In the genomic region with DNA sequence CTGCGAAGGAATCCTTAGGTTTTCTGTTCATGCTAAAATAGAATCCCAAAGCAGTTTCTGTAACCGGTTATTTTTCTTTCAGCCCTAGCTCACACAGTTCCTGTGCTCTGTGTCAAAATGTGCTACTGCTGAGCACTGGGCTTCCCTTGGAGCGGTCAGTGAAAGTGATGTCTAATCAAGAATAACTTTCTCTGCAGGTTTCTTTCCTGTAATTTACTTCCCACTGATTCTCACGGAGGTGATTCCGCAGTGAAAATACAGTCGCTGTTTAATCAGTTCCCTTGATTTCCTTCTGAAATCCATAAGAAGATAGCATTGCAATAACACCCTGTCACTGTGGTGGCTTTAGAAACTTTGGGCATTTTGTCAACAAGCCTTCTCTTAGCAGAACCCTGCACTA, we compare ENCODE assay signal across 34 cellular contexts.
"Had no signal": no experiment of that assay in that cellular context is flagged by ENCODE, and none has a peak within 500 bp of the region (broad histone marks: within the 10 kb centered on the region; RNA-seq: fewer than 3 reads in every experiment).

No MANE protein-coding gene starts in this region.

- H3K36me3 ChIP-seq: ascending aorta, breast epithelium, cardiac muscle cell, colonic mucosa, WERI-Rb-1 had no signal

- H3K27ac ChIP-seq: ascending aorta, breast epithelium, cardiac muscle cell, colonic mucosa, dorsolateral prefrontal cortex, WERI-Rb-1 had no signal

- FAIRE-seq: frontal cortex had no signal

- H3K27me3 ChIP-seq: ascending aorta, breast epithelium, cardiac muscle cell, colonic mucosa had no signal

- H3K27ac Mint-ChIP-seq: activated CD4-positive, alpha-beta memory T cell treated with anti-CD3 and anti-CD28 coated beads for 36 hours; activated CD4-positive, alpha-beta T cell treated with anti-CD3 and anti-CD28 coated beads for 36 hours; activated CD4-positive, alpha-beta T cell treated with anti-CD3 and anti-CD28 coated beads, Interleukin-2, amount 10 ng/mL, durations not matched to agents 24 days and 14 days; activated CD8-positive, alpha-beta memory T cell treated with anti-CD3 and anti-CD28 coated beads, Interleukin-2, amount 10 ng/mL, durations not matched to agents 7 days and 5 days; activated CD8-positive, alpha-beta T cell treated with anti-CD3 and anti-CD28 coated beads, Interleukin-2, amount 10 ng/mL, durations not matched to agents 7 days and 5 days; activated naive CD4-positive, alpha-beta T cell treated with anti-CD3 and anti-CD28 coated beads, Interleukin-2, amount 10 ng/mL, durations not matched to agents 7 days and 5 days; activated naive CD4-positive, alpha-beta T cell treated with anti-CD3 and anti-CD28 coated beads, Interleukin-2, amount 50 U/mL, for 72 hours; activated naive CD8-positive, alpha-beta T cell treated with anti-CD3 and anti-CD28 coated beads, Interleukin-2, amount 10 ng/mL, durations not matched to agents 7 days and 5 days; activated T-cell treated with anti-CD3 and anti-CD28 coated beads, Interleukin-2, amount 50 U/mL, for 24 hours; activated T-cell treated with anti-CD3 and anti-CD28 coated beads, Interleukin-2, amount 50 U/mL, for 72 hours; brain; dendritic cell treated with granulocyte-macrophage colony-stimulating factor and Interleukin-4, amounts not matched to agents 40 ng/mL and 50 ng/mL, for 4 days; endodermal cell; T-helper 17 cell; T-helper 2 cell treated with Interferon-gamma antibody and Interleukin-4, amounts not matched to agents 5 μg/mL and 100 μg/mL, for 36 hours had no signal

- H3K36me3 Mint-ChIP-seq: activated CD4-positive, alpha-beta memory T cell treated with anti-CD3 and anti-CD28 coated beads for 36 hours; activated CD8-positive, alpha-beta memory T cell treated with anti-CD3 and anti-CD28 coated beads, Interleukin-2, amount 10 ng/mL, durations not matched to agents 7 days and 5 days; activated naive CD4-positive, alpha-beta T cell treated with anti-CD3 and anti-CD28 coated beads, Interleukin-2, amount 10 ng/mL, durations not matched to agents 7 days and 5 days; activated naive CD4-positive, alpha-beta T cell treated with anti-CD3 and anti-CD28 coated beads, Interleukin-2, amount 50 U/mL, for 72 hours; activated naive CD8-positive, alpha-beta T cell treated with anti-CD3 and anti-CD28 coated beads, Interleukin-2, amount 10 ng/mL, durations not matched to agents 7 days and 5 days; brain had no signal

- H3K4me3 Mint-ChIP-seq: activated CD4-positive, alpha-beta memory T cell treated with anti-CD3 and anti-CD28 coated beads for 36 hours; activated CD4-positive, alpha-beta T cell treated with anti-CD3 and anti-CD28 coated beads for 36 hours; activated CD4-positive, alpha-beta T cell treated with anti-CD3 and anti-CD28 coated beads, Interleukin-2, amount 10 ng/mL, durations not matched to agents 24 days and 14 days; activated CD8-positive, alpha-beta memory T cell treated with anti-CD3 and anti-CD28 coated beads, Interleukin-2, amount 10 ng/mL, durations not matched to agents 7 days and 5 days; activated CD8-positive, alpha-beta T cell treated with anti-CD3 and anti-CD28 coated beads, Interleukin-2, amount 10 ng/mL, durations not matched to agents 7 days and 5 days; activated naive CD4-positive, alpha-beta T cell treated with anti-CD3 and anti-CD28 coated beads, Interleukin-2, amount 10 ng/mL, durations not matched to agents 7 days and 5 days; activated naive CD8-positive, alpha-beta T cell treated with anti-CD3 and anti-CD28 coated beads, Interleukin-2, amount 10 ng/mL, durations not matched to agents 7 days and 5 days; activated T-cell treated with anti-CD3 and anti-CD28 coated beads, Interleukin-2, amount 50 U/mL, for 24 hours; activated T-cell treated with anti-CD3 and anti-CD28 coated beads, Interleukin-2, amount 50 U/mL, for 72 hours; brain; central memory CD8-positive, alpha-beta T cell; dendritic cell treated with granulocyte-macrophage colony-stimulating factor and Interleukin-4, amounts not matched to agents 40 ng/mL and 50 ng/mL, for 4 days; endodermal cell; T-helper 17 cell; T-helper 2 cell treated with Interferon-gamma antibody and Interleukin-4, amounts not matched to agents 5 μg/mL and 100 μg/mL, for 36 hours had no signal

- ATAC-seq: activated CD4-positive, alpha-beta T cell treated with anti-CD3 and anti-CD28 coated beads for 36 hours; activated CD8-positive, alpha-beta memory T cell treated with anti-CD3 and anti-CD28 coated beads, Interleukin-2, amount 10 ng/mL, durations not matched to agents 7 days and 5 days; activated CD8-positive, alpha-beta T cell treated with anti-CD3 and anti-CD28 coated beads, Interleukin-2, amount 10 ng/mL, durations not matched to agents 7 days and 5 days; activated naive CD4-positive, alpha-beta T cell treated with anti-CD3 and anti-CD28 coated beads, Interleukin-2, amount 50 U/mL, for 72 hours; activated T-cell treated with anti-CD3 and anti-CD28 coated beads, Interleukin-2, amount 50 U/mL, for 72 hours; esophagus mucosa; T-helper 17 cell had no signal

- H3K27me3 Mint-ChIP-seq: activated CD4-positive, alpha-beta memory T cell treated with anti-CD3 and anti-CD28 coated beads for 36 hours; activated CD4-positive, alpha-beta T cell treated with anti-CD3 and anti-CD28 coated beads for 36 hours; activated CD4-positive, alpha-beta T cell treated with anti-CD3 and anti-CD28 coated beads, Interleukin-2, amount 10 ng/mL, durations not matched to agents 24 days and 14 days; activated CD8-positive, alpha-beta memory T cell treated with anti-CD3 and anti-CD28 coated beads, Interleukin-2, amount 10 ng/mL, durations not matched to agents 7 days and 5 days; activated naive CD4-positive, alpha-beta T cell treated with anti-CD3 and anti-CD28 coated beads, Interleukin-2, amount 10 ng/mL, durations not matched to agents 7 days and 5 days; activated naive CD8-positive, alpha-beta T cell treated with anti-CD3 and anti-CD28 coated beads, Interleukin-2, amount 10 ng/mL, durations not matched to agents 7 days and 5 days; activated T-cell treated with anti-CD3 and anti-CD28 coated beads, Interleukin-2, amount 50 U/mL, for 24 hours; brain; central memory CD8-positive, alpha-beta T cell; dendritic cell treated with granulocyte-macrophage colony-stimulating factor and Interleukin-4, amounts not matched to agents 40 ng/mL and 50 ng/mL, for 4 days; T-helper 17 cell had no signal

- H3K9me3 ChIP-seq: ascending aorta, breast epithelium, colonic mucosa had no signal

- H3K4me1 Mint-ChIP-seq: activated CD4-positive, alpha-beta T cell treated with anti-CD3 and anti-CD28 coated beads for 36 hours; activated CD4-positive, alpha-beta T cell treated with anti-CD3 and anti-CD28 coated beads, Interleukin-2, amount 10 ng/mL, durations not matched to agents 24 days and 14 days; activated CD8-positive, alpha-beta memory T cell treated with anti-CD3 and anti-CD28 coated beads, Interleukin-2, amount 10 ng/mL, durations not matched to agents 7 days and 5 days; activated naive CD4-positive, alpha-beta T cell treated with anti-CD3 and anti-CD28 coated beads, Interleukin-2, amount 10 ng/mL, durations not matched to agents 7 days and 5 days; activated naive CD8-positive, alpha-beta T cell treated with anti-CD3 and anti-CD28 coated beads, Interleukin-2, amount 10 ng/mL, durations not matched to agents 7 days and 5 days; brain; central memory CD8-positive, alpha-beta T cell; T-helper 17 cell had no signal

- H3K4me3 ChIP-seq: ascending aorta, breast epithelium, cardiac muscle cell, colonic mucosa, dorsolateral prefrontal cortex had no signal

- H3K4me1 ChIP-seq: ascending aorta, breast epithelium, colonic mucosa had no signal

- DNase-seq: activated CD4-positive, alpha-beta memory T cell treated with anti-CD3 and anti-CD28 coated beads for 36 hours; activated CD4-positive, alpha-beta T cell treated with anti-CD3 and anti-CD28 coated beads for 36 hours; activated CD4-positive, alpha-beta T cell treated with anti-CD3 and anti-CD28 coated beads, Interleukin-2, amount 10 ng/mL, durations not matched to agents 24 days and 14 days; activated CD4-positive, CD25-positive, alpha-beta regulatory T cell; activated CD4-positive, CD25-positive, alpha-beta regulatory T cell treated with anti-CD3 and anti-CD28 coated beads, Interleukin-2, amount 50 U/mL, for 72 hours; activated CD8-positive, alpha-beta memory T cell treated with anti-CD3 and anti-CD28 coated beads, Interleukin-2, amount 10 ng/mL, durations not matched to agents 7 days and 5 days; activated CD8-positive, alpha-beta memory T cell treated with anti-CD3 and anti-CD28 coated beads, Interleukin-2, amount 50 U/mL, for 4 hours; activated CD8-positive, alpha-beta T cell treated with anti-CD3 and anti-CD28 coated beads, Interleukin-2, amount 10 ng/mL, durations not matched to agents 7 days and 5 days; activated gamma-delta T cell; activated naive CD4-positive, alpha-beta T cell; activated naive CD4-positive, alpha-beta T cell treated with anti-CD3 and anti-CD28 coated beads, Interleukin-2, amount 10 ng/mL, durations not matched to agents 7 days and 5 days; activated naive CD8-positive, alpha-beta T cell treated with anti-CD3 and anti-CD28 coated beads, Interleukin-2, amount 10 ng/mL, durations not matched to agents 7 days and 5 days; activated T-cell treated with anti-CD3 and anti-CD28 coated beads, Interleukin-2, amount 50 U/mL, for 24 hours; activated T-cell treated with anti-CD3 and anti-CD28 coated beads, Interleukin-2, amount 50 U/mL, for 72 hours; colonic mucosa; dorsolateral prefrontal cortex; effector memory CD4-positive, alpha-beta T cell; endodermal cell; foreskin fibroblast; head of caudate nucleus; T-helper 1 cell; T-helper 17 cell; T1000; WERI-Rb-1 had no signal

- H3K9me3 Mint-ChIP-seq: activated CD4-positive, alpha-beta T cell treated with anti-CD3 and anti-CD28 coated beads, Interleukin-2, amount 10 ng/mL, durations not matched to agents 24 days and 14 days; brain; endodermal cell had no signal
